Comparison of ENCODE assay signal across 21 cellular contexts in the genomic region with DNA sequence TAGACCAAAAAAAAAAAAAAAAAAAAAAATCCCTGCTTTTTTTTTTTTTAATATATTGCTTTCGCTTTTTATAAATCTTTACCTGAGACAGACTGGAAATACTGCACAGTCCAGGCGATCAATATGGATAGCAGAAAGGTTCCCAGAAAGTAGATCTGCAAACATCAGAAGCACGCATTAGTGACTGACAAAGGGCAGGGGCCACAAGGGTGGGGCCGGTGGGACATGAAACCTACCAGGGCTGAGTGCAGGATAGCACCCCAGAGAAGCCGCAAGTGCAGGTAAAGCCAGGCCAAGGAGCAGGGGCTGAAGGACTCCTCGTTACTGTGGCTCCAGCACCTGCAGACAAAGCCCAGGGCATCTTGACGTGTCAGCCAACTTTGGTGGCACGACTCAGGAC.
"Had no signal": no experiment of that assay in that cellular context is flagged by ENCODE, and none has a peak within 500 bp of the region (broad histone marks: within the 10 kb centered on the region; RNA-seq: fewer than 3 reads in every experiment).

No MANE protein-coding gene starts in this region.

- H3K27ac ChIP-seq: RWPE1 had no signal

- H3K4me2 ChIP-seq: SK-N-SH had no signal

- H3K9ac ChIP-seq: SK-N-SH had no signal

- ATAC-seq: Panc1, PC-3 had no signal

- DNase-seq: KBM-7, MV-4-11, NCI-H1048, NCI-H1105, NCI-H1436 treated with DMSO at 0.1 percent for 48 hours, NCI-H1694, NCI-H2029, NCI-H2081 treated with DMSO at 0.1 percent for 48 hours, NCI-H2171, NCI-H226, NCI-H446, NCI-H510A, NCI-H524 treated with DMSO at 0.1 percent for 48 hours, NCI-H69, NCI-H774, PC-3, SHP77, SK-N-SH, SW 1271 had no signal

- H3K9me3 ChIP-seq: SK-N-SH had no signal
